In the genomic region with DNA sequence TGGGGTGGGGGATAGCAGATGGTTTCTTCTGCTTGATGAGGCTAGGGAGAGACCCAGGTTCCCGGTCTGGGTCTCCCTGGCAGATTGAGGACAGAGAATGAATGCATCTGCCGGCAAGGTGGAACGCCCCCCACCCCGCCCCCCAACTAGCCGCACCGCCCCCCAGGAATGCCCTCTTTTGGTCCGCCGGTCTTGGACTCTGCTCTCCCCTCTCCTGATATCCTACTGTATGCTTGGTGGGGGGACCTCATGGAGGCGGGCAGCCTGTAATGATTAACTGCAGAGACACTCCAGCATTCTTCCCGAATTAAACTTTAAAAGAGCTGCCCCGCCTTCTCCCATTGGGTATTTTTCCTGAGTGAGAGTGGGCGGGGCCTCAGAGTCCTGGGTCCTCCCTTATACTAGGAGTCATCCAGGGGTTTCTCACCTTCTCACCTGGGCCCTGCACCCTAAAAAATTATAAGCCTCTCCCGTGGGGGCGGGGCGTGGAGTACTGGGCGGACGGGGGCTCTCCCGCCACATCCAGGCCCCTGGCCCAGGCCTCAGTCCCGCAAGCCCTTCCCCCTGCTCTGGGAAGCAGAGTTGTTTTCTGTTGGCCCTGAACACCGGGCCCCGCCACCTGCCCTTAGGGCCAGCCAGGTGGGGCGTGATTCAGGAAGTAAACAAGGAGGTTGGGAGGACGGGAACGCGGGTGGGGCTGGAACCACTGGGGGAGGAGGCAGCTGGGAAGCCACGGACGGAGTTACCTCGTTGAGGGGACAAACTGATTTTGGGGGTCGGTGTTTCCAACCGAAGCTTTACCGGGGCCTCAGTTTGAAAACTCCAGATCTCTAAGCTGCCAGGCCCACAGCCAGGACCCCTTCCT, we compare ENCODE assay signal across 1 cellular context.
TF ChIP-seq lines count a peak whose summit lies in the region.

No MANE protein-coding gene starts in this region.

TF ChIP-seq in WTC11, 78 proteins besides CTCF, POLR2A, EP300 and RAD21 (continued from another document and continues in another):
- TF ChIP-seq SP1 (CRISPR knock-in tag; conservative IDR thresholded peaks at IDR 0.05), result 0 out of 2 replicates have a peak, but pooled peaks have one; percentile 35
- TF ChIP-seq, protein P1, sequence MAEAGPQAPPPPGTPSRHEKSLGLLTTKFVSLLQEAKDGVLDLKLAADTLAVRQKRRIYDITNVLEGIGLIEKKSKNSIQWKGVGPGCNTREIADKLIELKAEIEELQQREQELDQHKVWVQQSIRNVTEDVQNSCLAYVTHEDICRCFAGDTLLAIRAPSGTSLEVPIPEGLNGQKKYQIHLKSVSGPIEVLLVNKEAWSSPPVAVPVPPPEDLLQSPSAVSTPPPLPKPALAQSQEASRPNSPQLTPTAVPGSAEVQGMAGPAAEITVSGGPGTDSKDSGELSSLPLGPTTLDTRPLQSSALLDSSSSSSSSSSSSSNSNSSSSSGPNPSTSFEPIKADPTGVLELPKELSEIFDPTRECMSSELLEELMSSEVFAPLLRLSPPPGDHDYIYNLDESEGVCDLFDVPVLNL (CRISPR knock-in tag; IDR thresholded peaks at IDR 0.05; ENCODE audit: borderline replicate concordance, low read depth), result no peak
- no peak for TF ChIP-seq JAZF1 (CRISPR knock-in tag; IDR thresholded peaks at IDR 0.05)
- TF ChIP-seq CBFB (CRISPR knock-in tag; IDR thresholded peaks at IDR 0.05; ENCODE audit: low read depth), result no peak
- TF ChIP-seq, protein P2, sequence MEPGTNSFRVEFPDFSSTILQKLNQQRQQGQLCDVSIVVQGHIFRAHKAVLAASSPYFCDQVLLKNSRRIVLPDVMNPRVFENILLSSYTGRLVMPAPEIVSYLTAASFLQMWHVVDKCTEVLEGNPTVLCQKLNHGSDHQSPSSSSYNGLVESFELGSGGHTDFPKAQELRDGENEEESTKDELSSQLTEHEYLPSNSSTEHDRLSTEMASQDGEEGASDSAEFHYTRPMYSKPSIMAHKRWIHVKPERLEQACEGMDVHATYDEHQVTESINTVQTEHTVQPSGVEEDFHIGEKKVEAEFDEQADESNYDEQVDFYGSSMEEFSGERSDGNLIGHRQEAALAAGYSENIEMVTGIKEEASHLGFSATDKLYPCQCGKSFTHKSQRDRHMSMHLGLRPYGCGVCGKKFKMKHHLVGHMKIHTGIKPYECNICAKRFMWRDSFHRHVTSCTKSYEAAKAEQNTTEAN (CRISPR knock-in tag; IDR thresholded peaks at IDR 0.05), result no peak
- no peak for TF ChIP-seq ZNF138 (CRISPR knock-in tag; conservative IDR thresholded peaks at IDR 0.05)
- TF ChIP-seq, protein P3, sequence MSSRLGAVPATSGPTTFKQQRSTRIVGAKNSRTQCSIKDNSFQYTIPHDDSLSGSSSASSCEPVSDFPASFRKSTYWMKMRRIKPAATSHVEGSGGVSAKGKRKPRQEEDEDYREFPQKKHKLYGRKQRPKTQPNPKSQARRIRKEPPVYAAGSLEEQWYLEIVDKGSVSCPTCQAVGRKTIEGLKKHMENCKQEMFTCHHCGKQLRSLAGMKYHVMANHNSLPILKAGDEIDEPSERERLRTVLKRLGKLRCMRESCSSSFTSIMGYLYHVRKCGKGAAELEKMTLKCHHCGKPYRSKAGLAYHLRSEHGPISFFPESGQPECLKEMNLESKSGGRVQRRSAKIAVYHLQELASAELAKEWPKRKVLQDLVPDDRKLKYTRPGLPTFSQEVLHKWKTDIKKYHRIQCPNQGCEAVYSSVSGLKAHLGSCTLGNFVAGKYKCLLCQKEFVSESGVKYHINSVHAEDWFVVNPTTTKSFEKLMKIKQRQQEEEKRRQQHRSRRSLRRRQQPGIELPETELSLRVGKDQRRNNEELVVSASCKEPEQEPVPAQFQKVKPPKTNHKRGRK (CRISPR knock-in tag; IDR thresholded peaks at IDR 0.05; ENCODE audit: borderline replicate concordance), result no peak
- TF ChIP-seq SOX15 (CRISPR knock-in tag; IDR thresholded peaks at IDR 0.05), result no peak
- peak; percentile 76; the same call in 1 of the 2 replicates for TF ChIP-seq ZNF121 (CRISPR knock-in tag; IDR thresholded peaks at IDR 0.05)
- no peak for TF ChIP-seq MYBL2 (CRISPR knock-in tag; IDR thresholded peaks at IDR 0.05)
- no peak for TF ChIP-seq NR1H2 (CRISPR knock-in tag; IDR thresholded peaks at IDR 0.05)
- TF ChIP-seq ZNF396 (CRISPR knock-in tag; IDR thresholded peaks at IDR 0.05; ENCODE audit: borderline replicate concordance), result no peak
- TF ChIP-seq, protein P4, sequence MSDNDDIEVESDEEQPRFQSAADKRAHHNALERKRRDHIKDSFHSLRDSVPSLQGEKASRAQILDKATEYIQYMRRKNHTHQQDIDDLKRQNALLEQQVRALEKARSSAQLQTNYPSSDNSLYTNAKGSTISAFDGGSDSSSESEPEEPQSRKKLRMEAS (CRISPR knock-in tag; IDR thresholded peaks at IDR 0.05), result peak; percentile 41; the same call in 1 of the 2 replicates
- no peak for TF ChIP-seq MXD4 (CRISPR knock-in tag; IDR thresholded peaks at IDR 0.05; ENCODE audit: borderline replicate concordance)
- peak; percentile 67; the same call in 1 of the 2 replicates for TF ChIP-seq FOXP1 (CRISPR knock-in tag; IDR thresholded peaks at IDR 0.05; ENCODE audit: borderline replicate concordance)
- TF ChIP-seq NR3C1 (CRISPR knock-in tag; conservative IDR thresholded peaks at IDR 0.05; ENCODE audit: low read depth), result no peak
- TF ChIP-seq, protein P5, sequence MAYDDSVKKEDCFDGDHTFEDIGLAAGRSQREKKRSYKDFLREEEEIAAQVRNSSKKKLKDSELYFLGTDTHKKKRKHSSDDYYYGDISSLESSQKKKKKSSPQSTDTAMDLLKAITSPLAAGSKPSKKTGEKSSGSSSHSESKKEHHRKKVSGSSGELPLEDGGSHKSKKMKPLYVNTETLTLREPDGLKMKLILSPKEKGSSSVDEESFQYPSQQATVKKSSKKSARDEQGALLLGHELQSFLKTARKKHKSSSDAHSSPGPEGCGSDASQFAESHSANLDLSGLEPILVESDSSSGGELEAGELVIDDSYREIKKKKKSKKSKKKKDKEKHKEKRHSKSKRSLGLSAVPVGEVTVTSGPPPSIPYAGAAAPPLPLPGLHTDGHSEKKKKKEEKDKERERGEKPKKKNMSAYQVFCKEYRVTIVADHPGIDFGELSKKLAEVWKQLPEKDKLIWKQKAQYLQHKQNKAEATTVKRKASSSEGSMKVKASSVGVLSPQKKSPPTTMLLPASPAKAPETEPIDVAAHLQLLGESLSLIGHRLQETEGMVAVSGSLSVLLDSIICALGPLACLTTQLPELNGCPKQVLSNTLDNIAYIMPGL (CRISPR knock-in tag; IDR thresholded peaks at IDR 0.05), result no peak
- no peak for TF ChIP-seq PRRX2 (CRISPR knock-in tag; IDR thresholded peaks at IDR 0.05)
- TF ChIP-seq, protein P6, sequence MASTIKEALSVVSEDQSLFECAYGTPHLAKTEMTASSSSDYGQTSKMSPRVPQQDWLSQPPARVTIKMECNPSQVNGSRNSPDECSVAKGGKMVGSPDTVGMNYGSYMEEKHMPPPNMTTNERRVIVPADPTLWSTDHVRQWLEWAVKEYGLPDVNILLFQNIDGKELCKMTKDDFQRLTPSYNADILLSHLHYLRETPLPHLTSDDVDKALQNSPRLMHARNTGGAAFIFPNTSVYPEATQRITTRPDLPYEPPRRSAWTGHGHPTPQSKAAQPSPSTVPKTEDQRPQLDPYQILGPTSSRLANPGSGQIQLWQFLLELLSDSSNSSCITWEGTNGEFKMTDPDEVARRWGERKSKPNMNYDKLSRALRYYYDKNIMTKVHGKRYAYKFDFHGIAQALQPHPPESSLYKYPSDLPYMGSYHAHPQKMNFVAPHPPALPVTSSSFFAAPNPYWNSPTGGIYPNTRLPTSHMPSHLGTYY (CRISPR knock-in tag; IDR thresholded peaks at IDR 0.05), result no peak
- no peak for TF ChIP-seq ZNF232 (CRISPR knock-in tag; IDR thresholded peaks at IDR 0.05)
- no peak for TF ChIP-seq NFYB (CRISPR knock-in tag; conservative IDR thresholded peaks at IDR 0.05; ENCODE audit: low read depth)
- TF ChIP-seq ZNF263 (CRISPR knock-in tag; IDR thresholded peaks at IDR 0.05; ENCODE audit: low read depth), result no peak
- TF ChIP-seq ESRRA (CRISPR knock-in tag; IDR thresholded peaks at IDR 0.05; ENCODE audit: borderline replicate concordance), result no peak
- TF ChIP-seq, protein P7, sequence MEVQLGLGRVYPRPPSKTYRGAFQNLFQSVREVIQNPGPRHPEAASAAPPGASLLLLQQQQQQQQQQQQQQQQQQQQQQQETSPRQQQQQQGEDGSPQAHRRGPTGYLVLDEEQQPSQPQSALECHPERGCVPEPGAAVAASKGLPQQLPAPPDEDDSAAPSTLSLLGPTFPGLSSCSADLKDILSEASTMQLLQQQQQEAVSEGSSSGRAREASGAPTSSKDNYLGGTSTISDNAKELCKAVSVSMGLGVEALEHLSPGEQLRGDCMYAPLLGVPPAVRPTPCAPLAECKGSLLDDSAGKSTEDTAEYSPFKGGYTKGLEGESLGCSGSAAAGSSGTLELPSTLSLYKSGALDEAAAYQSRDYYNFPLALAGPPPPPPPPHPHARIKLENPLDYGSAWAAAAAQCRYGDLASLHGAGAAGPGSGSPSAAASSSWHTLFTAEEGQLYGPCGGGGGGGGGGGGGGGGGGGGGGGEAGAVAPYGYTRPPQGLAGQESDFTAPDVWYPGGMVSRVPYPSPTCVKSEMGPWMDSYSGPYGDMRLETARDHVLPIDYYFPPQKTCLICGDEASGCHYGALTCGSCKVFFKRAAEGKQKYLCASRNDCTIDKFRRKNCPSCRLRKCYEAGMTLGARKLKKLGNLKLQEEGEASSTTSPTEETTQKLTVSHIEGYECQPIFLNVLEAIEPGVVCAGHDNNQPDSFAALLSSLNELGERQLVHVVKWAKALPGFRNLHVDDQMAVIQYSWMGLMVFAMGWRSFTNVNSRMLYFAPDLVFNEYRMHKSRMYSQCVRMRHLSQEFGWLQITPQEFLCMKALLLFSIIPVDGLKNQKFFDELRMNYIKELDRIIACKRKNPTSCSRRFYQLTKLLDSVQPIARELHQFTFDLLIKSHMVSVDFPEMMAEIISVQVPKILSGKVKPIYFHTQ (CRISPR knock-in tag; IDR thresholded peaks at IDR 0.05), result no peak
- no peak for TF ChIP-seq EMX1 (CRISPR knock-in tag; IDR thresholded peaks at IDR 0.05)
- TF ChIP-seq, protein P8, sequence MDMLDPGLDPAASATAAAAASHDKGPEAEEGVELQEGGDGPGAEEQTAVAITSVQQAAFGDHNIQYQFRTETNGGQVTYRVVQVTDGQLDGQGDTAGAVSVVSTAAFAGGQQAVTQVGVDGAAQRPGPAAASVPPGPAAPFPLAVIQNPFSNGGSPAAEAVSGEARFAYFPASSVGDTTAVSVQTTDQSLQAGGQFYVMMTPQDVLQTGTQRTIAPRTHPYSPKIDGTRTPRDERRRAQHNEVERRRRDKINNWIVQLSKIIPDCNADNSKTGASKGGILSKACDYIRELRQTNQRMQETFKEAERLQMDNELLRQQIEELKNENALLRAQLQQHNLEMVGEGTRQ (CRISPR knock-in tag; IDR thresholded peaks at IDR 0.05), result no peak
- TF ChIP-seq, protein P9, sequence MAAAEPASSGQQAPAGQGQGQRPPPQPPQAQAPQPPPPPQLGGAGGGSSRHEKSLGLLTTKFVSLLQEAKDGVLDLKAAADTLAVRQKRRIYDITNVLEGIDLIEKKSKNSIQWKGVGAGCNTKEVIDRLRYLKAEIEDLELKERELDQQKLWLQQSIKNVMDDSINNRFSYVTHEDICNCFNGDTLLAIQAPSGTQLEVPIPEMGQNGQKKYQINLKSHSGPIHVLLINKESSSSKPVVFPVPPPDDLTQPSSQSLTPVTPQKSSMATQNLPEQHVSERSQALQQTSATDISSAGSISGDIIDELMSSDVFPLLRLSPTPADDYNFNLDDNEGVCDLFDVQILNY (CRISPR knock-in tag; IDR thresholded peaks at IDR 0.05), result no peak
- TF ChIP-seq TEAD1 (CRISPR knock-in tag; IDR thresholded peaks at IDR 0.05), result no peak
- TF ChIP-seq CREB1 (CRISPR knock-in tag; IDR thresholded peaks at IDR 0.05), result no peak
- TF ChIP-seq SMAD3 (CRISPR knock-in tag; IDR thresholded peaks at IDR 0.05; ENCODE audit: borderline replicate concordance), result no peak
- TF ChIP-seq, protein P10, sequence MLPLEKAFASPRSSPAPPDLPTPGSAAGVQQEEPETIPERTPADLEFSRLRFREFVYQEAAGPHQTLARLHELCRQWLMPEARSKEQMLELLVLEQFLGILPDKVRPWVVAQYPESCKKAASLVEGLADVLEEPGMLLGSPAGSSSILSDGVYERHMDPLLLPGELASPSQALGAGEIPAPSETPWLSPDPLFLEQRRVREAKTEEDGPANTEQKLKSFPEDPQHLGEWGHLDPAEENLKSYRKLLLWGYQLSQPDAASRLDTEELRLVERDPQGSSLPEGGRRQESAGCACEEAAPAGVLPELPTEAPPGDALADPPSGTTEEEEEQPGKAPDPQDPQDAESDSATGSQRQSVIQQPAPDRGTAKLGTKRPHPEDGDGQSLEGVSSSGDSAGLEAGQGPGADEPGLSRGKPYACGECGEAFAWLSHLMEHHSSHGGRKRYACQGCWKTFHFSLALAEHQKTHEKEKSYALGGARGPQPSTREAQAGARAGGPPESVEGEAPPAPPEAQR (CRISPR knock-in tag; IDR thresholded peaks at IDR 0.05), result no peak
- no peak for TF ChIP-seq ETV6 (CRISPR knock-in tag; IDR thresholded peaks at IDR 0.05)
- no peak for TF ChIP-seq ZNF416 (CRISPR knock-in tag; IDR thresholded peaks at IDR 0.05)
- no peak for TF ChIP-seq NFATC4 (CRISPR knock-in tag; IDR thresholded peaks at IDR 0.05)
- TF ChIP-seq, protein P11, sequence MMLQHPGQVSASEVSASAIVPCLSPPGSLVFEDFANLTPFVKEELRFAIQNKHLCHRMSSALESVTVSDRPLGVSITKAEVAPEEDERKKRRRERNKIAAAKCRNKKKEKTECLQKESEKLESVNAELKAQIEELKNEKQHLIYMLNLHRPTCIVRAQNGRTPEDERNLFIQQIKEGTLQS (CRISPR knock-in tag; conservative IDR thresholded peaks at IDR 0.05), result no peak
- TF ChIP-seq RELA (CRISPR knock-in tag; IDR thresholded peaks at IDR 0.05; ENCODE audit: borderline replicate concordance), result no peak
- TF ChIP-seq ZNF423 (CRISPR knock-in tag; IDR thresholded peaks at IDR 0.05), result no peak
- no peak for TF ChIP-seq ZNF219 (CRISPR knock-in tag; IDR thresholded peaks at IDR 0.05; ENCODE audit: borderline replicate concordance)
- TF ChIP-seq, protein P12, sequence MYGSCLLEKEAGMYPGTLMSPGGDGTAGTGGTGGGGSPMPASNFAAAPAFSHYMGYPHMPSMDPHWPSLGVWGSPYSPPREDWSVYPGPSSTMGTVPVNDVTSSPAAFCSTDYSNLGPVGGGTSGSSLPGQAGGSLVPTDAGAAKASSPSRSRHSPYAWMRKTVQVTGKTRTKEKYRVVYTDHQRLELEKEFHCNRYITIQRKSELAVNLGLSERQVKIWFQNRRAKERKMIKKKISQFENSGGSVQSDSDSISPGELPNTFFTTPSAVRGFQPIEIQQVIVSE (CRISPR knock-in tag; IDR thresholded peaks at IDR 0.05; ENCODE audit: borderline replicate concordance), result no peak
- TF ChIP-seq ZNF317 (CRISPR knock-in tag; IDR thresholded peaks at IDR 0.05; ENCODE audit: borderline replicate concordance, low read depth), result no peak
- no peak for TF ChIP-seq NR2C2 (CRISPR knock-in tag; IDR thresholded peaks at IDR 0.05)
- TF ChIP-seq, protein P13, sequence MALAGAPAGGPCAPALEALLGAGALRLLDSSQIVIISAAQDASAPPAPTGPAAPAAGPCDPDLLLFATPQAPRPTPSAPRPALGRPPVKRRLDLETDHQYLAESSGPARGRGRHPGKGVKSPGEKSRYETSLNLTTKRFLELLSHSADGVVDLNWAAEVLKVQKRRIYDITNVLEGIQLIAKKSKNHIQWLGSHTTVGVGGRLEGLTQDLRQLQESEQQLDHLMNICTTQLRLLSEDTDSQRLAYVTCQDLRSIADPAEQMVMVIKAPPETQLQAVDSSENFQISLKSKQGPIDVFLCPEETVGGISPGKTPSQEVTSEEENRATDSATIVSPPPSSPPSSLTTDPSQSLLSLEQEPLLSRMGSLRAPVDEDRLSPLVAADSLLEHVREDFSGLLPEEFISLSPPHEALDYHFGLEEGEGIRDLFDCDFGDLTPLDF (CRISPR knock-in tag; IDR thresholded peaks at IDR 0.05), result no peak
